In the genomic region with DNA sequence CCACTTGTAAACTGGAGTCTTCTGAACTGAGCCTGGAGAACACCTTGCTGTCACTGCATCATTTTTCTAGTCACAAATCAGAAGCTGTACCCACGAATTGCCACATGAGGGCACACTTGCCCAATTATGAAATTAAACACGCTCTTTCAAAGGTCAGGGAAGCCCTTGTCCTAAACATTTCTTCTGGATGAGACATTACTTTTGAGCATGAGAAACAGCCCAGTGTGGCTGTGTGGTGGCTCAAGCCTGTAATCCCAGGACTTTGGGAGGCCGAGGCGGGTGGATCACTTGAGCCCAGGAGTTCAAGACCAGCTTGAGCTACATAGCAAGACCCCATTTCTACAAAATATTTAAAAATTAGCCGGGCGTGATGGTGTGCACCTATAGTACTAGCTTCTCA, we compare ENCODE assay signal across 8 cellular contexts. TPM values are rescaled to one million over a fixed set of nuclear protein-coding genes. Genes with fewer than 3 reads are reported as not detected.
DNase-seq lines count a peak whose midpoint lies in the region; ATAC-seq and TF ChIP-seq lines count a peak whose summit lies in the region.

No MANE protein-coding gene starts in this region.

- ATAC-seq in left lobe of liver (peak; percentile 89), HG03469 (IDR thresholded peaks at IDR 0.05; ENCODE audit: unreplicated experiment) (no peak)

- peak; percentile 78 for TF ChIP-seq CTCF in GM12872 (IDR thresholded peaks at IDR 0.05; ENCODE audit: insufficient read depth, low read depth, low read length)

- DNase-seq in ACHN, result peak; percentile 59
- peak; percentile 25 for DNase-seq in NCI-H146 treated with DMSO at 0.1 percent for 48 hours (lab: John Stamatoyannopoulos, UW; ENCODE audit: unreplicated experiment)
- peak; percentile 10 for DNase-seq in T-helper 9 cell
- peak; percentile 81 for DNase-seq in cerebellum (ENCODE audit: low spot score)
- DNase-seq in left lobe of liver (ENCODE audit: low spot score), result peak; percentile 56
- DNase-seq in stimulated activated CD8-positive, alpha-beta memory T cell treated with anti-CD3 and anti-CD28 coated beads, Interleukin-4, amount 100 ng/mL, for 24 hours (ENCODE audit: low read depth), result peak; percentile 14

- in situ Hi-C loops in ACHN (cut with HindIII; ENCODE audit: low pct_ligation_motif_present, low pct_unique_long_range_greater_than_20kb, low sequenced_read_pairs), result no loop called here

RNA-seq across cellular contexts. Expression of gene CFAP161, which starts 27.5 kb away (rescaled TPM):
- total RNA-seq in cerebellum (2.6 TPM), left lobe of liver (0.25 TPM)

Comparison
In these comparisons a context has a peak if more than half of its experiments do, and no peak if none do; other contexts are left out.
1. DNase-seq: peak in every context shown above with its lines; median percentile 81 in cerebellum; 59 in ACHN; 56 in left lobe of liver; 25 in NCI-H146 treated with DMSO at 0.1 percent for 48 hours; 14 in stimulated activated CD8-positive, alpha-beta memory T cell treated with anti-CD3 and anti-CD28 coated beads, Interleukin-4, amount 100 ng/mL, for 24 hours; 10 in T-helper 9 cell.